Comparison of ENCODE assay signal across 1 cellular context in genomic region chr13:33639640-33640080, GRCh38.
A peak's percentile ranks its signal among the peaks of the same experiment; 100 is the strongest.
TF ChIP-seq lines count a peak whose summit lies in the region.

No MANE protein-coding gene starts in this region.

TF ChIP-seq in GM12878, 131 proteins besides CTCF, POLR2A, EP300 and RAD21 (continued from another document):
- TF ChIP-seq ELK1 (IDR thresholded peaks at IDR 0.05; ENCODE audit: low read depth, low read length) (no peak), FOXM1 (IDR thresholded peaks at IDR 0.05; ENCODE audit: low read depth, low read length) (peak; percentile 51; the same call in 1 of the 2 replicates), ATF7 (IDR thresholded peaks at IDR 0.05; ENCODE audit: low read depth) (peak; percentile 57), SREBF2 (IDR thresholded peaks at IDR 0.05; ENCODE audit: low read length) (no peak), ETV6 (conservative IDR thresholded peaks at IDR 0.05 in 1 of 2, IDR thresholded peaks at IDR 0.05 in 1 of 2; ENCODE audit: borderline replicate concordance in 1 of 2, low read depth in 1 of 2) (peak in 1 of 2 experiments; percentile 52; a peak in 1 of 4 replicates), ATF3 (IDR thresholded peaks at IDR 0.05; ENCODE audit: borderline replicate concordance, extremely low read depth, low read depth, low read length) (no peak), ATF2 (IDR thresholded peaks at IDR 0.05; ENCODE audit: low read length) (0 out of 2 replicates have a peak, but pooled peaks have one; percentile 41), RFX5 (IDR thresholded peaks at IDR 0.05; ENCODE audit: low read depth, low read length) (no peak), PML (IDR thresholded peaks at IDR 0.05; ENCODE audit: low read length) (no peak), ZNF384 (IDR thresholded peaks at IDR 0.05; ENCODE audit: borderline replicate concordance, low read depth, low read length) (no peak), SMAD5 (IDR thresholded peaks at IDR 0.05; ENCODE audit: low read depth) (no peak), MYB (IDR thresholded peaks at IDR 0.05; ENCODE audit: borderline replicate concordance, low read depth, low read length) (no peak), POU2F2 (IDR thresholded peaks at IDR 0.05; ENCODE audit: borderline replicate concordance, low read depth, low read length) (no peak), POLR2AphosphoS2 (IDR thresholded peaks at IDR 0.05; ENCODE audit: low read depth, low read length) (no peak), IKZF2 (IDR thresholded peaks at IDR 0.05) (no peak; a peak in 1 of 4 replicates), RELA (IDR thresholded peaks at IDR 0.05; ENCODE audit: borderline replicate concordance, partially characterized antibody) (no peak), SIN3A (IDR thresholded peaks at IDR 0.05; ENCODE audit: low read depth, low read length) (no peak), CREB1 (IDR thresholded peaks at IDR 0.05; ENCODE audit: low read depth) (peak; percentile 61), SUZ12 (IDR thresholded peaks at IDR 0.05; ENCODE audit: unreplicated experiment) (no peak), E2F8 (IDR thresholded peaks at IDR 0.05; ENCODE audit: low read depth, partially characterized antibody) (no peak), SUPT20H (IDR thresholded peaks at IDR 0.05; ENCODE audit: borderline replicate concordance, control insufficient read depth, low read depth, low read length) (no peak), LARP7 (IDR thresholded peaks at IDR 0.05) (no peak), CHD2 (IDR thresholded peaks at IDR 0.05; ENCODE audit: borderline replicate concordance, low read depth, low read length) (no peak), MYC (IDR thresholded peaks at IDR 0.05; ENCODE audit: insufficient read depth, insufficient read length, insufficient replicate concordance, low read length, severe bottlenecking) (no peak), TAF1 (IDR thresholded peaks at IDR 0.05; ENCODE audit: borderline replicate concordance, low read depth, low read length) (no peak), SMC3 (IDR thresholded peaks at IDR 0.05; ENCODE audit: borderline replicate concordance, low read length) (no peak), RBBP5 (conservative IDR thresholded peaks at IDR 0.05) (no peak), USF1 (IDR thresholded peaks at IDR 0.05; ENCODE audit: borderline replicate concordance, extremely low read length, insufficient read depth, low read depth, low read length) (no peak), CREM (IDR thresholded peaks at IDR 0.05; ENCODE audit: low read depth) (peak; percentile 48; the same call in 1 of the 2 replicates), NFXL1 (IDR thresholded peaks at IDR 0.05; ENCODE audit: borderline replicate concordance) (no peak), TCF12 (IDR thresholded peaks at IDR 0.05; ENCODE audit: low read depth, low read length) (0 out of 2 replicates have a peak, but pooled peaks have one; percentile 24), RUNX3 (IDR thresholded peaks at IDR 0.05; ENCODE audit: low read length) (peak; percentile 26; the same call in 1 of the 2 replicates), ZNF24 (IDR thresholded peaks at IDR 0.05) (no peak), HDAC2 (IDR thresholded peaks at IDR 0.05) (no peak), SPI1 (IDR thresholded peaks at IDR 0.05; ENCODE audit: borderline replicate concordance, insufficient read depth, low read depth, low read length) (peak; percentile 80), NFIC (IDR thresholded peaks at IDR 0.05; ENCODE audit: low read depth, low read length) (peak; percentile 53; the same call in 1 of the 2 replicates), ASH2L (IDR thresholded peaks at IDR 0.05; ENCODE audit: borderline replicate concordance, low read depth) (no peak), ZBTB33 (IDR thresholded peaks at IDR 0.05) (no peak), E2F4 (IDR thresholded peaks at IDR 0.05; ENCODE audit: low read depth, low read length) (no peak), HDAC6 (IDR thresholded peaks at IDR 0.05; ENCODE audit: unreplicated experiment) (no peak), BHLHE40 (IDR thresholded peaks at IDR 0.05; ENCODE audit: borderline replicate concordance in 1 of 2, low read depth in 2 of 2, low read length in 1 of 2) (no peak), NR2F1 (conservative IDR thresholded peaks at IDR 0.05) (no peak), BMI1 (IDR thresholded peaks at IDR 0.05; ENCODE audit: borderline replicate concordance) (no peak), MEF2A (IDR thresholded peaks at IDR 0.05; ENCODE audit: insufficient read depth, low read depth, low read length) (0 out of 2 replicates have a peak, but pooled peaks have one; percentile 5), PBX3 (IDR thresholded peaks at IDR 0.05; ENCODE audit: insufficient replicate concordance, low read depth, low read length) (peak; percentile 50), MTA2 (IDR thresholded peaks at IDR 0.05; ENCODE audit: low read depth) (0 out of 2 replicates have a peak, but pooled peaks have one; percentile 24), JUNB (IDR thresholded peaks at IDR 0.05) (peak; percentile 47), ZBTB40 (IDR thresholded peaks at IDR 0.05; ENCODE audit: borderline replicate concordance) (peak; percentile 63; the same call in 1 of the 2 replicates), GABPA (IDR thresholded peaks at IDR 0.05; ENCODE audit: low read depth) (peak; percentile 79), IKZF1 (conservative IDR thresholded peaks at IDR 0.05) (no peak)
TF ChIP-seq in GM12878: peak in this region for 20.
